23 cellular contexts compared by ENCODE assay signal in genomic region chr12:114981036-114981435, GRCh38.
"Had no signal": no experiment of that assay in that cellular context is flagged by ENCODE, and none has a peak within 500 bp of the region (broad histone marks: within the 10 kb centered on the region; RNA-seq: fewer than 3 reads in every experiment).

No MANE protein-coding gene starts in this region.

- H3K27me3 Mint-ChIP-seq: effector memory CD8-positive, alpha-beta T cell; naive B cell; natural killer cell treated with Interleukin-12 subunit alpha and Interleukin-12 subunit beta and Interleukin-15 and Interleukin-18, amount 100 ng/mL, for 72 hours; stimulated activated naive CD8-positive, alpha-beta T cell treated with anti-CD3 and anti-CD28 coated beads, Interleukin-15, amount 100 ng/mL, for 72 hours had no signal

- DNase-seq: cortex of kidney; effector memory CD8-positive, alpha-beta T cell; erythroblast; esophagus squamous epithelium; left ventricle myocardium superior; lower lobe of right lung; mucosa of descending colon; naive B cell; stimulated activated CD4-positive, alpha-beta T cell treated with anti-CD3 and anti-CD28 coated beads, Interleukin-12 subunit alpha, Interleukin-12 subunit beta, amount 100 ng/mL, for 4 hours; stimulated activated CD4-positive, alpha-beta T cell treated with anti-CD3 and anti-CD28 coated beads, Interleukin-1b, Interleukin-23, amount 100 ng/mL, for 48 hours; stimulated activated CD4-positive, alpha-beta T cell treated with anti-CD3 and anti-CD28 coated beads, Interleukin-4, amount 100 ng/mL, for 1 hour; stimulated activated CD8-positive, alpha-beta memory T cell treated with anti-CD3 and anti-CD28 coated beads, Interleukin-4, amount 100 ng/mL, for 48 hours; stimulated activated naive CD4-positive, alpha-beta T cell; stimulated activated naive CD8-positive, alpha-beta T cell treated with anti-CD3 and anti-CD28 coated beads, Interleukin-15, amount 100 ng/mL, for 72 hours; transverse colon; upper lobe of right lung; uterus had no signal

- H3K9ac ChIP-seq: neural progenitor cell had no signal

- H3K27ac Mint-ChIP-seq: effector memory CD8-positive, alpha-beta T cell; naive B cell; natural killer cell treated with Interleukin-12 subunit alpha and Interleukin-12 subunit beta and Interleukin-15 and Interleukin-18, amount 100 ng/mL, for 72 hours; neural progenitor cell; stimulated activated naive CD8-positive, alpha-beta T cell treated with anti-CD3 and anti-CD28 coated beads, Interleukin-15, amount 100 ng/mL, for 72 hours had no signal

- H3K36me3 Mint-ChIP-seq: natural killer cell treated with Interleukin-12 subunit alpha and Interleukin-12 subunit beta and Interleukin-15 and Interleukin-18, amount 100 ng/mL, for 72 hours; neural progenitor cell had no signal

- H3K4me3 ChIP-seq: esophagus squamous epithelium, lower lobe of right lung, mucosa of descending colon, neural progenitor cell, prostate gland, right atrium auricular region, smooth muscle cell, suprapubic skin, transverse colon, upper lobe of right lung, uterus had no signal

- H3K4me1 ChIP-seq: lower lobe of right lung, neural progenitor cell, prostate gland, right atrium auricular region, suprapubic skin, transverse colon, upper lobe of right lung, uterus had no signal

- H3K36me3 ChIP-seq: esophagus squamous epithelium, lower lobe of right lung, neural progenitor cell, prostate gland, right atrium auricular region, suprapubic skin, transverse colon, upper lobe of right lung, uterus had no signal

- H3K4me3 Mint-ChIP-seq: effector memory CD8-positive, alpha-beta T cell; naive B cell; natural killer cell treated with Interleukin-12 subunit alpha and Interleukin-12 subunit beta and Interleukin-15 and Interleukin-18, amount 100 ng/mL, for 72 hours; neural progenitor cell; stimulated activated naive CD8-positive, alpha-beta T cell treated with anti-CD3 and anti-CD28 coated beads, Interleukin-15, amount 100 ng/mL, for 72 hours had no signal

- H3K4me2 ChIP-seq: neural progenitor cell, smooth muscle cell had no signal

- H3K27me3 ChIP-seq: esophagus squamous epithelium, neural progenitor cell, right atrium auricular region, suprapubic skin, transverse colon, upper lobe of right lung, uterus had no signal

- H3K9me3 Mint-ChIP-seq: neural progenitor cell had no signal

- H3K4me1 Mint-ChIP-seq: naive B cell; neural progenitor cell; stimulated activated naive CD8-positive, alpha-beta T cell treated with anti-CD3 and anti-CD28 coated beads, Interleukin-15, amount 100 ng/mL, for 72 hours had no signal

- H2AFZ ChIP-seq: neural progenitor cell had no signal

- H3K9me3 ChIP-seq: esophagus squamous epithelium, lower lobe of right lung, mucosa of descending colon, prostate gland, right atrium auricular region, suprapubic skin, transverse colon, upper lobe of right lung, uterus had no signal

- H3K27ac ChIP-seq: esophagus squamous epithelium, lower lobe of right lung, neural progenitor cell, prostate gland, right atrium auricular region, suprapubic skin, transverse colon, upper lobe of right lung, uterus had no signal
